Comparison of ENCODE assay signal across 8 cellular contexts in the genomic region with DNA sequence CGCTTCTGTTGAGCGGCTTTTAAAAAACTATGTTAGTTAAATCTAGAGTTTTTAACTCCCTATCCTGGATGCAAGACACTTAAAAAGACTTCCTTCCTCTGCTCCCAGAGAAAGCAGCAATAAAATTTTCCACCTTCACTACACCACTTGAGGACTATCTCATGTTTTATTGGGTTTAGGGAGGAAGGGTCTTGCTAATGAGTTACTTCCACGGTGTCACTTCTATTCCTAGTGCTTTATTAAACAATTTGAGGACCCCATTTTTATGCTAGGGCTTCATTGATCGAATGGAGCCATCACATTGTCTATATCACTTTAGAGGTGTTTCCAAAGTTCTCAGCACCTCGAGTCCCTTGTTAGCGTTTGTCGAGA. TPM values are rescaled to one million over a fixed set of nuclear protein-coding genes. Genes with fewer than 3 reads are reported as not detected.
DNase-seq lines count a peak whose midpoint lies in the region; ATAC-seq and TF ChIP-seq lines count a peak whose summit lies in the region.

No MANE protein-coding gene starts in this region.

- no peaks in the 10 kb centered on the region for H3K9me3 ChIP-seq in SJSA1 (replicated peaks)
- H3K9me3 ChIP-seq in psoas muscle = no peaks in the 10 kb centered on the region

- WGBS in psoas muscle, 3 donors = 28 to 30% (median 29%) methylated on average over 7 of the region's 7 CpGs

- H3K4me1 ChIP-seq in SJSA1 (replicated peaks) = peaks cover 20% of the 10 kb centered on the region; the same call in 1 of the 2 replicates
- H3K4me1 ChIP-seq in psoas muscle = peaks cover 22% of the 10 kb centered on the region

- H3K27me3 ChIP-seq in SJSA1 (replicated peaks) = no peaks in the 10 kb centered on the region
- H3K27me3 ChIP-seq in psoas muscle (ENCODE audit: insufficient read depth in 3 of 3, low read length in 2 of 3) = no peaks in the 10 kb centered on the region

- peaks cover 5% of the 10 kb centered on the region; the same call in 1 of the 2 replicates for H3K36me3 ChIP-seq in SJSA1
- no peaks in the 10 kb centered on the region for H3K36me3 ChIP-seq in psoas muscle (ENCODE audit: insufficient read depth in 1 of 2, low read depth in 1 of 2)

- TF ChIP-seq CTCF in GM12864 (IDR thresholded peaks at IDR 0.05; ENCODE audit: low read depth, low read length, missing control alignments) = no peak
- TF ChIP-seq CTCF in fibroblast of mammary gland (conservative IDR thresholded peaks at IDR 0.05; ENCODE audit: control insufficient read depth, insufficient read depth, low read depth, low read length) = no peak
- no peak for TF ChIP-seq CTCF in psoas muscle (IDR thresholded peaks at IDR 0.05)

- DNase-seq in GM12864 (ENCODE audit: low read depth) = no peak
- no peak for DNase-seq in SJSA1 (ENCODE audit: low read depth in 1 of 2, low spot score in 2 of 2)
- DNase-seq in fibroblast of mammary gland (ENCODE audit: low read depth) = no peak
- no peak for DNase-seq in psoas muscle
- DNase-seq in central memory CD4-positive, alpha-beta T cell = no peak
- DNase-seq in NCI-H187 (lab: John Stamatoyannopoulos, UW) = no peak
- no peak for DNase-seq in NCI-H345 treated with DMSO at 0.1 percent for 48 hours (lab: John Stamatoyannopoulos, UW; ENCODE audit: unreplicated experiment)

- H3K4me3 ChIP-seq in GM12864 (ENCODE audit: low read depth, low read length) (peak overlapping the region; percentile 97), SJSA1 (peak overlapping the region; percentile 53), fibroblast of mammary gland (ENCODE audit: control insufficient read depth, low read depth, low read length) (peak overlapping the region; percentile 86), psoas muscle (peak overlapping the region; percentile 94)

- intact Hi-C loops in psoas muscle (cut with DNase I) = loop anchor here (5.0 to 10.0 kb wide), 3 partner anchors 65 to 272 kb away; a partner anchor contains a TSS

- ATAC-seq in psoas muscle (no peak), HG03135 (IDR thresholded peaks at IDR 0.05; ENCODE audit: unreplicated experiment) (no peak)

- H3K27ac ChIP-seq in SJSA1 = no peak overlapping the region
- peak overlapping the region; percentile 81 for H3K27ac ChIP-seq in psoas muscle

RNA-seq across cellular contexts. Expression of a gene that starts 3.7 kb away (rescaled TPM):
- 13.1 and 27.9 TPM in 2 replicates for total RNA-seq in SJSA1 (2014; rRNA removed; shearing (Covaris generic))
- total RNA-seq in psoas muscle = 1 to 10 TPM; 4.9 to 8.4 (median 5.9) TPM
- 1 to 10 TPM; 2.4 to 4.7 (median 4.0) TPM for polyA plus RNA-seq in psoas muscle
